ENCODE assay signal across 1 cellular context in genomic region chr3:46022909-46023785, GRCh38.
TF ChIP-seq lines count a peak whose summit lies in the region.

No MANE protein-coding gene starts in this region.

TF ChIP-seq in K562, 482 proteins besides CTCF, POLR2A, EP300 and RAD21 (continued from another document):
- TF ChIP-seq VEZF1 (CRISPR knock-in tag; IDR thresholded peaks at IDR 0.05) (peak; percentile 52; the same call in 1 of the 2 replicates), PRDM10 (IDR thresholded peaks at IDR 0.05; ENCODE audit: partially characterized antibody) (no peak), TBP (optimal IDR thresholded peaks at IDR 0.05; ENCODE audit: low read depth, low read length) (peak; percentile 18), TAF1 (IDR thresholded peaks at IDR 0.05; ENCODE audit: control insufficient read depth, extremely low read depth, insufficient read depth, low read length, severe bottlenecking) (peak; percentile 23), SMAD4 (CRISPR knock-in tag; conservative IDR thresholded peaks at IDR 0.05) (peak; percentile 32; the same call in 1 of the 2 replicates), MTA3 (IDR thresholded peaks at IDR 0.05; ENCODE audit: borderline replicate concordance) (peak; percentile 65; the same call in 1 of the 2 replicates), LCOR (CRISPR knock-in tag; IDR thresholded peaks at IDR 0.05) (0 out of 2 replicates have a peak, but pooled peaks have one; percentile 37), E2F6 (IDR thresholded peaks at IDR 0.05; ENCODE audit: borderline replicate concordance in 1 of 2, extremely low read depth in 1 of 2, insufficient read depth in 1 of 2, insufficient read length in 1 of 2, low read depth in 1 of 2, low read length in 1 of 2, poor library complexity in 1 of 2, severe bottlenecking in 1 of 2) (peak; percentile 43 to 70), E4F1 (CRISPR knock-in tag; IDR thresholded peaks at IDR 0.05; ENCODE audit: borderline replicate concordance) (no peak), NONO (IDR thresholded peaks at IDR 0.05; ENCODE audit: low read depth in 2 of 2, low read length in 1 of 2) (no peak), POLR2AphosphoS5 (IDR thresholded peaks at IDR 0.05; ENCODE audit: control insufficient read depth, insufficient read depth, low read depth, low read length) (peak; percentile 38; the same call in 1 of the 2 replicates), POLR2H (tag; IDR thresholded peaks at IDR 0.05; ENCODE audit: low read depth) (peak; percentile 76), ZSCAN29 (IDR thresholded peaks at IDR 0.05) (no peak), RCOR1 (IDR thresholded peaks at IDR 0.05; ENCODE audit: borderline replicate concordance in 1 of 2, low read depth in 2 of 2, low read length in 2 of 2) (0 out of 4 replicates have a peak, but pooled peaks of 1 of the 2 experiments have one; percentile 11), ATF7 (IDR thresholded peaks at IDR 0.05) (peak; percentile 95), PHF8 (IDR thresholded peaks at IDR 0.05; ENCODE audit: borderline replicate concordance, low read length) (peak; percentile 79), POLR2B (IDR thresholded peaks at IDR 0.05; ENCODE audit: low read depth, partially characterized antibody) (peak; percentile 59), MBD1 (CRISPR knock-in tag; IDR thresholded peaks at IDR 0.05) (peak; percentile 68; the same call in 1 of the 2 replicates), FOXA1 (IDR thresholded peaks at IDR 0.05; ENCODE audit: borderline replicate concordance) (no peak), SPI1 (IDR thresholded peaks at IDR 0.05; ENCODE audit: borderline replicate concordance, low read depth, low read length) (peak; percentile 80), AFF4 (CRISPR knock-in tag; IDR thresholded peaks at IDR 0.05) (peak; percentile 66; the same call in 1 of the 2 replicates), ZNF395 (CRISPR knock-in tag; IDR thresholded peaks at IDR 0.05) (no peak), PHF20 (IDR thresholded peaks at IDR 0.05; ENCODE audit: partially characterized antibody) (peak; percentile 86), GMEB1 (CRISPR knock-in tag; IDR thresholded peaks at IDR 0.05) (peak; percentile 92)
